10 cellular contexts compared by ENCODE assay signal in genomic region chr18:63832470-63832869, GRCh38. TPM values are rescaled to one million over a fixed set of nuclear protein-coding genes. Genes with fewer than 3 reads are reported as not detected.
DNase-seq lines count a peak whose midpoint lies in the region; ATAC-seq and TF ChIP-seq lines count a peak whose summit lies in the region.
"Had no signal": no experiment of that assay in that cellular context is flagged by ENCODE, and none has a peak within 500 bp of the region (broad histone marks: within the 10 kb centered on the region; RNA-seq: fewer than 3 reads in every experiment).

No MANE protein-coding gene starts in this region.

- TF ChIP-seq POLR2A in GM18505 (IDR thresholded peaks at IDR 0.05; ENCODE audit: borderline replicate concordance, extremely low read depth, insufficient read depth, insufficient read length), result no peak

- no peak for DNase-seq in NCI-H446 (lab: John Stamatoyannopoulos, UW)
- no peak for DNase-seq in pons (ENCODE audit: low spot score)
- DNase-seq: GDM1, heart right ventricle had no signal

- ATAC-seq in GM18505 (IDR thresholded peaks at IDR 0.05; ENCODE audit: unreplicated experiment) (peak; percentile 70), GM21515 (IDR thresholded peaks at IDR 0.05; ENCODE audit: unreplicated experiment) (peak; percentile 49), HG03354 (IDR thresholded peaks at IDR 0.05; ENCODE audit: poor library complexity, severe bottlenecking, unreplicated experiment) (peak; percentile 68), esophagus mucosa (peak; percentile 35), GM21786 (IDR thresholded peaks at IDR 0.05; ENCODE audit: unreplicated experiment) (no peak), GM21576 (IDR thresholded peaks at IDR 0.05; ENCODE audit: unreplicated experiment) (no peak)
- ATAC-seq: heart right ventricle had no signal

RNA-seq across cellular contexts. Expression of gene SERPINB2, which starts 55.0 kb away (rescaled TPM):
- total RNA-seq in esophagus mucosa, result 139 TPM

RNA-seq across cellular contexts. Expression of gene SERPINB7, which starts 57.3 kb away (rescaled TPM):
- 1.4 TPM for total RNA-seq in esophagus mucosa
- total RNA-seq: heart right ventricle had no signal

Comparison
In these comparisons a context has a peak if more than half of its experiments do, and no peak if none do; other contexts are left out.
1. ATAC-seq: peak in GM18505 (single experiment), GM21515 (single experiment), HG03354 (single experiment) and esophagus mucosa (single experiment); none in GM21786 (single experiment) and GM21576 (single experiment).